In the genomic region with DNA sequence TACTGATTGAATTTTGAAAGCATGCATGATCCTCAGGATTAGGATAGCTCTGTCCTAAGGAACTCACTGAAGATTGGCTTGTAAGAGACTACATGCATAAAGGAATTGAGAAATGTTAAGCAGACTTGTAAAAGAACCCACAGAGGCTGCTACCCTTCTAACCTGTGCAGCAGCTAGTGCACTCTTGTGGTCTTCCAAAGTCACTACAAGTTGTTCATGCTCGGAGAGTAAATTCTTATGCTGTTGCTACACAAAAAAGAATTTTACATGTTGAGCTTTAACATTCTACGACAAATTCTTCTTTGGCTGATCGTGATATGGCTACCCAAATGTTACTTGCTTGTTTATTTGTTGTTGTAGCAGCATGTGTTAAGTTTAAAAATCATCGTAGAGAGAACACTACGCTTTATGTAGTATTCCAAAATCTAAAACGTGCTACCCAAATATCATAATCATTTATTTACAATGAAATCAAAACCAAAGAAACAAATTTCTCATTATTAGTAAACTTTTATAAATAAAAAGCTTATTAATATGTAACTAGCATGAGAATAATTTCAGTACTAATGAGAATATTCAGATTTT, we compare ENCODE assay signal across 7 cellular contexts. TPM values are rescaled to one million over a fixed set of nuclear protein-coding genes. Genes with fewer than 3 reads are reported as not detected.
DNase-seq lines count a peak whose midpoint lies in the region; ATAC-seq, FAIRE-seq and TF ChIP-seq lines count a peak whose summit lies in the region.

No MANE protein-coding gene starts in this region.

- no peaks in the 10 kb centered on the region for H3K36me3 ChIP-seq in GM23338 (ENCODE audit: insufficient read depth)
- peaks cover 0 to 5% (median 0%) of the 10 kb centered on the region in 3 donors for H3K36me3 ChIP-seq in pancreas

- DNase-seq in GM23338 (ENCODE audit: low spot score) (peak; percentile 84), RCC 7860 (ENCODE audit: low spot score) (peak; percentile 15), erythroblast (lab: John Stamatoyannopoulos, UW) (peak; percentile 47 to 56), pancreas (no peak)
- no peak for DNase-seq in activated naive CD4-positive, alpha-beta T cell (lab: John Stamatoyannopoulos, UW)

- 79 to 85% methylated on average over 6 of the region's 6 CpGs for WGBS in pancreas, 2 donors

- H2AFZ ChIP-seq in GM23338: no peak overlapping the region

- H3K9me2 ChIP-seq in GM23338 (ENCODE audit: insufficient read depth): no peaks in the 10 kb centered on the region

- H3K36me3 Mint-ChIP-seq in GM23338 (ENCODE audit: low read depth): peaks cover 25% of the 10 kb centered on the region

- H3K4me3 ChIP-seq in GM23338 (no peak overlapping the region), pancreas (no peak overlapping the region)

- H3K27me3 ChIP-seq in GM23338 (ENCODE audit: insufficient read depth): no peaks in the 10 kb centered on the region
- H3K27me3 ChIP-seq in pancreas: no peaks in the 10 kb centered on the region

- H3K27ac ChIP-seq in GM23338 (ENCODE audit: low read depth) (no peak overlapping the region), pancreas (no peak overlapping the region)

- no peak for FAIRE-seq in RCC 7860 (lab: Jason Lieb, UNC)
- no peak for FAIRE-seq in pancreas (lab: Jason Lieb, UNC)

- peaks cover 4% of the 10 kb centered on the region for H3K27me3 Mint-ChIP-seq in GM23338 (ENCODE audit: insufficient read depth, low read depth, poor library complexity)

- intact Hi-C loops in pancreas (cut with DNase I): loop anchor here in 1 of 3 donors (10.0 kb wide), 1 partner anchor 124 kb away; no protein-coding TSS in a partner anchor

- TF ChIP-seq CTCF in GM12872 (IDR thresholded peaks at IDR 0.05; ENCODE audit: insufficient read depth, low read depth, low read length): peak; percentile 75
- TF ChIP-seq CTCF in GM23338 (conservative IDR thresholded peaks at IDR 0.05; ENCODE audit: low read depth in 2 of 2): peak; percentile 76 to 85
- peak; percentile 84 for TF ChIP-seq CTCF in LNCAP (IDR thresholded peaks at IDR 0.05)
- TF ChIP-seq CTCF in pancreas (IDR thresholded peaks at IDR 0.05): peak in 3 of 4 donors; percentile 27 to 41 (median 31)

- H4K20me1 ChIP-seq in GM23338 (replicated peaks; ENCODE audit: insufficient read depth): no peaks in the 10 kb centered on the region

- H3K4me1 ChIP-seq in GM23338 (ENCODE audit: insufficient read depth): peaks cover 6% of the 10 kb centered on the region; the same call in 1 of the 2 replicates
- H3K4me1 ChIP-seq in pancreas: peaks cover 0 to 9% (median 6%) of the 10 kb centered on the region in 3 donors

- peaks cover 7% of the 10 kb centered on the region; the same call in 2 of the 3 replicates for H3K4me1 Mint-ChIP-seq in GM23338

- no peak overlapping the region for H3K4me2 ChIP-seq in GM23338

- TF ChIP-seq POLR2A in erythroblast (IDR thresholded peaks at IDR 0.05; ENCODE audit: low read length): no peak

- H3K79me2 ChIP-seq in GM23338 (replicated peaks; ENCODE audit: insufficient read depth): no peaks in the 10 kb centered on the region

- no peak overlapping the region for H3K27ac Mint-ChIP-seq in GM23338

- no peaks in the 10 kb centered on the region for H3K9me3 Mint-ChIP-seq in GM23338

- H3F3A ChIP-seq in GM23338 (replicated peaks; ENCODE audit: low read depth): no peaks in the 10 kb centered on the region

- ATAC-seq in GM23338: peak; percentile 81
- ATAC-seq in pancreas: peak in 3 of 4 donors; percentile 76 to 78 (median 77)

- H3K4me3 Mint-ChIP-seq in GM23338: no peak overlapping the region

- H3K9me3 ChIP-seq in pancreas: no peaks in the 10 kb centered on the region

TF ChIP-seq in GM23338, 12 proteins besides CTCF, POLR2A, EP300 and RAD21:
- no peak for TF ChIP-seq ZNF331 (CRISPR knock-in tag; IDR thresholded peaks at IDR 0.05; ENCODE audit: low read depth)
- TF ChIP-seq, protein P1, sequence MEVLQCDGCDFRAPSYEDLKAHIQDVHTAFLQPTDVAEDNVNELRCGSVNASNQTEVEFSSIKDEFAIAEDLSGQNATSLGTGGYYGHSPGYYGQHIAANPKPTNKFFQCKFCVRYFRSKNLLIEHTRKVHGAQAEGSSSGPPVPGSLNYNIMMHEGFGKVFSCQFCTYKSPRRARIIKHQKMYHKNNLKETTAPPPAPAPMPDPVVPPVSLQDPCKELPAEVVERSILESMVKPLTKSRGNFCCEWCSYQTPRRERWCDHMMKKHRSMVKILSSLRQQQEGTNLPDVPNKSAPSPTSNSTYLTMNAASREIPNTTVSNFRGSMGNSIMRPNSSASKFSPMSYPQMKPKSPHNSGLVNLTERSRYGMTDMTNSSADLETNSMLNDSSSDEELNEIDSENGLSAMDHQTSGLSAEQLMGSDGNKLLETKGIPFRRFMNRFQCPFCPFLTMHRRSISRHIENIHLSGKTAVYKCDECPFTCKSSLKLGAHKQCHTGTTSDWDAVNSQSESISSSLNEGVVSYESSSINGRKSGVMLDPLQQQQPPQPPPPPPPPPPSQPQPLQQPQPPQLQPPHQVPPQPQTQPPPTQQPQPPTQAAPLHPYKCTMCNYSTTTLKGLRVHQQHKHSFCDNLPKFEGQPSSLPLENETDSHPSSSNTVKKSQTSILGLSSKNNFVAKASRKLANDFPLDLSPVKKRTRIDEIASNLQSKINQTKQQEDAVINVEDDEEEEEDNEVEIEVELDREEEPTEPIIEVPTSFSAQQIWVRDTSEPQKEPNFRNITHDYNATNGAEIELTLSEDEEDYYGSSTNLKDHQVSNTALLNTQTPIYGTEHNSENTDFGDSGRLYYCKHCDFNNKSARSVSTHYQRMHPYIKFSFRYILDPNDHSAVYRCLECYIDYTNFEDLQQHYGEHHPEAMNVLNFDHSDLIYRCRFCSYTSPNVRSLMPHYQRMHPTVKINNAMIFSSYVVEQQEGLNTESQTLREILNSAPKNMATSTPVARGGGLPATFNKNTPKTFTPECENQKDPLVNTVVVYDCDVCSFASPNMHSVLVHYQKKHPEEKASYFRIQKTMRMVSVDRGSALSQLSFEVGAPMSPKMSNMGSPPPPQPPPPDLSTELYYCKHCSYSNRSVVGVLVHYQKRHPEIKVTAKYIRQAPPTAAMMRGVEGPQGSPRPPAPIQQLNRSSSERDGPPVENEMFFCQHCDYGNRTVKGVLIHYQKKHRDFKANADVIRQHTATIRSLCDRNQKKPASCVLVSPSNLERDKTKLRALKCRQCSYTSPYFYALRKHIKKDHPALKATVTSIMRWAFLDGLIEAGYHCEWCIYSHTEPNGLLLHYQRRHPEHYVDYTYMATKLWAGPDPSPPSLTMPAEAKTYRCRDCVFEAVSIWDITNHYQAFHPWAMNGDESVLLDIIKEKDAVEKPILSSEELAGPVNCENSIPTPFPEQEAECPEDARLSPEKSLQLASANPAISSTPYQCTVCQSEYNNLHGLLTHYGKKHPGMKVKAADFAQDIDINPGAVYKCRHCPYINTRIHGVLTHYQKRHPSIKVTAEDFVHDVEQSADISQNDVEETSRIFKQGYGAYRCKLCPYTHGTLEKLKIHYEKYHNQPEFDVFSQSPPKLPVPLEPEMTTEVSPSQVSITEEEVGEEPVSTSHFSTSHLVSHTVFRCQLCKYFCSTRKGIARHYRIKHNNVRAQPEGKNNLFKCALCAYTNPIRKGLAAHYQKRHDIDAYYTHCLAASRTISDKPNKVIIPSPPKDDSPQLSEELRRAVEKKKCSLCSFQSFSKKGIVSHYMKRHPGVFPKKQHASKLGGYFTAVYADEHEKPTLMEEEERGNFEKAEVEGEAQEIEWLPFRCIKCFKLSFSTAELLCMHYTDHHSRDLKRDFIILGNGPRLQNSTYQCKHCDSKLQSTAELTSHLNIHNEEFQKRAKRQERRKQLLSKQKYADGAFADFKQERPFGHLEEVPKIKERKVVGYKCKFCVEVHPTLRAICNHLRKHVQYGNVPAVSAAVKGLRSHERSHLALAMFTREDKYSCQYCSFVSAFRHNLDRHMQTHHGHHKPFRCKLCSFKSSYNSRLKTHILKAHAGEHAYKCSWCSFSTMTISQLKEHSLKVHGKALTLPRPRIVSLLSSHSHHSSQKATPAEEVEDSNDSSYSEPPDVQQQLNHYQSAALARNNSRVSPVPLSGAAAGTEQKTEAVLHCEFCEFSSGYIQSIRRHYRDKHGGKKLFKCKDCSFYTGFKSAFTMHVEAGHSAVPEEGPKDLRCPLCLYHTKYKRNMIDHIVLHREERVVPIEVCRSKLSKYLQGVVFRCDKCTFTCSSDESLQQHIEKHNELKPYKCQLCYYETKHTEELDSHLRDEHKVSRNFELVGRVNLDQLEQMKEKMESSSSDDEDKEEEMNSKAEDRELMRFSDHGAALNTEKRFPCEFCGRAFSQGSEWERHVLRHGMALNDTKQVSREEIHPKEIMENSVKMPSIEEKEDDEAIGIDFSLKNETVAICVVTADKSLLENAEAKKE (CRISPR knock-in tag; IDR thresholded peaks at IDR 0.05): no peak

RNA-seq across cellular contexts. Expression of a gene that starts 55.0 kb away (rescaled TPM):
- 34.4 and 40.5 TPM in 2 replicates for total RNA-seq in GM23338 (2014; rRNA removed; shearing (Covaris generic))
- polyA plus RNA-seq in GM23338 (2016; fragmentation: Nextera tagmentation; extraction: Ambion mirVana) (50.5 and 50.7 TPM in 2 replicates), pancreas (1 to 10 TPM; 8.0 to 8.4 TPM)
- total RNA-seq in pancreas: 10 to 100 TPM in 3 of 6 donors, 1 to 10 TPM in 3; 5.6 to 17.6 (median 10.5) TPM

Comparison
In these comparisons a context has a peak if more than half of its experiments do, and no peak if none do; other contexts are left out.
1. CTCF ChIP-seq: peak in every context shown above with its lines; median percentile 84 in LNCAP; 80 in GM23338; 75 in GM12872; 31 in pancreas.
2. DNase-seq: peak in GM23338 (single experiment), RCC 7860 (single experiment) and erythroblast (2 of 2); none in pancreas (0 of 6) and activated naive CD4-positive, alpha-beta T cell (0 of 4).